Comparison of ENCODE assay signal across 18 cellular contexts in genomic region chr19:7419153-7419552, GRCh38.
"Had no signal": no experiment of that assay in that cellular context is flagged by ENCODE, and none has a peak within 500 bp of the region (broad histone marks: within the 10 kb centered on the region; RNA-seq: fewer than 3 reads in every experiment).

No MANE protein-coding gene starts in this region.

- DNase-seq: effector memory CD8-positive, alpha-beta T cell; gastrocnemius medialis; heart right ventricle; hypothalamus; kidney glomerular epithelial cell; mammary epithelial cell; mucosa of descending colon; naive thymus-derived CD8-positive, alpha-beta T cell; sigmoid colon; stimulated activated CD4-positive, alpha-beta T cell treated with anti-CD3 and anti-CD28 coated beads, Interleukin-2, amount 100 ng/mL, for 24 hours; stimulated activated CD4-positive, alpha-beta T cell treated with anti-CD3 and anti-CD28 coated beads, Interleukin-4, amount 100 ng/mL, for 4 hours; testis had no signal

- H3K4me1 ChIP-seq: gastrocnemius medialis, testis had no signal

- H3K9me3 Mint-ChIP-seq: effector memory CD8-positive, alpha-beta T cell; naive thymus-derived CD8-positive, alpha-beta T cell; stimulated activated naive CD8-positive, alpha-beta T cell treated with anti-CD3 and anti-CD28 coated beads, Interleukin-15, Interleukin-2, amounts not matched to agents 100 ng/mL and 50 ng/mL, for 24 hours had no signal

- H3K4me3 Mint-ChIP-seq: effector memory CD8-positive, alpha-beta T cell; naive thymus-derived CD8-positive, alpha-beta T cell; stimulated activated naive CD8-positive, alpha-beta T cell treated with anti-CD3 and anti-CD28 coated beads, Interleukin-15, Interleukin-2, amounts not matched to agents 100 ng/mL and 50 ng/mL, for 24 hours had no signal

- H3K9me3 ChIP-seq: esophagus muscularis mucosa, gastrocnemius medialis, heart right ventricle, mucosa of descending colon, neutrophil, sigmoid colon, testis, tibial nerve had no signal

- H3K27me3 Mint-ChIP-seq: effector memory CD8-positive, alpha-beta T cell; naive thymus-derived CD8-positive, alpha-beta T cell; stimulated activated naive CD8-positive, alpha-beta T cell treated with anti-CD3 and anti-CD28 coated beads, Interleukin-15, Interleukin-2, amounts not matched to agents 100 ng/mL and 50 ng/mL, for 24 hours had no signal

- ATAC-seq: effector memory CD8-positive, alpha-beta T cell; gastrocnemius medialis; mucosa of descending colon; naive thymus-derived CD8-positive, alpha-beta T cell had no signal

- H3K27ac ChIP-seq: esophagus muscularis mucosa, gastrocnemius medialis, heart right ventricle, neutrophil, sigmoid colon, skin epidermis, testis, tibial nerve had no signal

- FAIRE-seq: islet of Langerhans had no signal

- H3K4me3 ChIP-seq: esophagus muscularis mucosa, gastrocnemius medialis, heart right ventricle, mucosa of descending colon, sigmoid colon, skin epidermis, testis, tibial nerve had no signal

- H3K27me3 ChIP-seq: esophagus muscularis mucosa, gastrocnemius medialis, heart right ventricle, neutrophil, sigmoid colon, testis, tibial nerve had no signal
